19 cellular contexts compared by ENCODE assay signal in genomic region chr6:90044182-90044832, GRCh38.
A peak's percentile ranks its signal among the peaks of the same experiment; 100 is the strongest.
DNase-seq lines count a peak whose midpoint lies in the region; ATAC-seq, FAIRE-seq and TF ChIP-seq lines count a peak whose summit lies in the region.
"Had no signal": no experiment of that assay in that cellular context is flagged by ENCODE, and none has a peak within 500 bp of the region (broad histone marks: within the 10 kb centered on the region; RNA-seq: fewer than 3 reads in every experiment).

No MANE protein-coding gene starts in this region.

- TF ChIP-seq CTCF in AG04450 (IDR thresholded peaks at IDR 0.05; ENCODE audit: low read depth, low read length) (no peak), K562 (IDR thresholded peaks at IDR 0.05 in 2 of 3, conservative IDR thresholded peaks at IDR 0.05 in 1 of 3; ENCODE audit: insufficient read depth in 2 of 3, low read depth in 1 of 3, low read length in 3 of 3) (no peak), osteoblast (IDR thresholded peaks at IDR 0.05; ENCODE audit: extremely low read depth, low read depth, low read length) (no peak), heart right ventricle (IDR thresholded peaks at IDR 0.05) (no peak)

- no peaks in the 10 kb centered on the region for H4K20me1 ChIP-seq in K562 (replicated peaks; ENCODE audit: control insufficient read depth, insufficient read depth, low read length)
- H4K20me1 ChIP-seq in osteoblast (ENCODE audit: insufficient read depth, low read length), result no peaks in the 10 kb centered on the region

- H3K27ac ChIP-seq in AG04450 (ENCODE audit: low read depth, low read length) (peak overlapping the region; percentile 21), K562 (ENCODE audit: extremely low read depth, low read depth, low read length) (peak overlapping the region; percentile 46; the same call in 2 of the 3 replicates), osteoblast (ENCODE audit: low read depth, low read length) (peak overlapping the region; percentile 85), heart right ventricle (no peak overlapping the region)
- H3K27ac ChIP-seq: A549, Peyer's patch had no signal

- no peak for TF ChIP-seq RAD21 in K562 (CRISPR knock-in tag; conservative IDR thresholded peaks at IDR 0.05 in 1 of 2, IDR thresholded peaks at IDR 0.05 in 1 of 2)

- no peaks in the 10 kb centered on the region for H3K79me2 ChIP-seq in K562 (ENCODE audit: control insufficient read depth, insufficient read depth, low read length)
- no peaks in the 10 kb centered on the region for H3K79me2 ChIP-seq in osteoblast (ENCODE audit: insufficient read depth, low read length)

- no peaks in the 10 kb centered on the region for H3K9me1 ChIP-seq in K562 (ENCODE audit: control insufficient read depth, insufficient read depth, low read length)

- no peaks in the 10 kb centered on the region for H3K9me3 ChIP-seq in AG04450 (ENCODE audit: control insufficient read depth, insufficient read depth, low read length)
- no peaks in the 10 kb centered on the region for H3K9me3 ChIP-seq in K562 (replicated peaks; ENCODE audit: control insufficient read depth, insufficient read depth, low read depth, low read length)
- H3K9me3 ChIP-seq in osteoblast (ENCODE audit: low read depth, low read length), result no peaks in the 10 kb centered on the region
- no peaks in the 10 kb centered on the region for H3K9me3 ChIP-seq in heart right ventricle
- H3K9me3 ChIP-seq: A549, Peyer's patch had no signal

- no peak for TF ChIP-seq EP300 in K562 (IDR thresholded peaks at IDR 0.05; ENCODE audit: low read length)

- no peak overlapping the region; a peak in 1 of 4 replicates for H3K9ac ChIP-seq in K562 (ENCODE audit: insufficient read depth in 1 of 2, low read depth in 2 of 2, low read length in 2 of 2)

- H3K4me3 ChIP-seq in AG04450 (ENCODE audit: low read depth, low read length) (no peak overlapping the region), K562 (no peak overlapping the region), osteoblast (ENCODE audit: insufficient read depth, low read length) (no peak overlapping the region), heart right ventricle (no peak overlapping the region)
- H3K4me3 ChIP-seq: A549, Peyer's patch had no signal

- no peak overlapping the region for H2AFZ ChIP-seq in K562 (ENCODE audit: low read depth, low read length)
- no peak overlapping the region for H2AFZ ChIP-seq in osteoblast (ENCODE audit: low read length)

- FAIRE-seq in K562 (lab: Jason Lieb, UNC), result peak; percentile 54
- FAIRE-seq: A549, HTR-8/SVneo had no signal

- CTCF ChIA-PET in AG04450 (lab: Charles Lee), result no interaction called here
- CTCF ChIA-PET in K562 (lab: Yijun Ruan, JAX; ENCODE audit: low intra/inter-chr PET ratio), result no interaction called here

- no peak for DNase-seq in AG04450 (ENCODE audit: low read depth, low spot score)
- peak; percentile 60 for DNase-seq in M059J (ENCODE audit: low read depth)
- DNase-seq in K562 (ENCODE audit: extremely low read depth in 1 of 4, low spot score in 3 of 4), result peak in 2 of 4 experiments; percentile 17 to 30
- no peak for DNase-seq in osteoblast (ENCODE audit: insufficient read length, low spot score, missing footprints)
- no peak for DNase-seq in heart right ventricle
- DNase-seq in T-helper 1 cell, result no peak
- no peak for DNase-seq in OCI-M2 (lab: John Stamatoyannopoulos, UW; ENCODE audit: unreplicated experiment)
- DNase-seq: COR-L47, DMS153, NCI-H1092, NCI-H2107, NCI-H345, NCI-H526 treated with DMSO at 0.1 percent for 48 hours, SHP77 had no signal

- BruUV-seq in K562 (replicated peaks; lab: Mats Ljungman, UMichigan), result no TSS peak

- POLR2A ChIA-PET in AG04450 (lab: Yijun Ruan, JAX), result no interaction called here
- POLR2A ChIA-PET in K562 (lab: Yijun Ruan, JAX), result interaction anchor here (0.6 to 1.2 kb wide), 2 partner anchors 93 to 1602 kb away, joined by 3 read pairs; no protein-coding TSS in a partner anchor

- H3K36me3 ChIP-seq in K562 (ENCODE audit: control insufficient read depth, insufficient read depth, low read length) (no peaks in the 10 kb centered on the region), osteoblast (ENCODE audit: insufficient read depth, low read length) (no peaks in the 10 kb centered on the region), heart right ventricle (no peaks in the 10 kb centered on the region)
- H3K36me3 ChIP-seq: Peyer's patch had no signal

- in situ Hi-C loops in K562 (cut with MboI), result no loop called here

- intact Hi-C loops in K562 (cut with micrococcal nuclease) (no loop called here), heart right ventricle (cut with DNase I) (no loop called here)

- no peaks in the 10 kb centered on the region for H3K27me3 ChIP-seq in AG04450 (ENCODE audit: control insufficient read depth, insufficient read depth, low read length)
- no peaks in the 10 kb centered on the region for H3K27me3 ChIP-seq in K562 (ENCODE audit: control insufficient read depth in 2 of 2, insufficient read depth in 2 of 2, low read length in 2 of 2)
- H3K27me3 ChIP-seq in osteoblast (ENCODE audit: insufficient read depth, low read length), result no peaks in the 10 kb centered on the region
- no peaks in the 10 kb centered on the region for H3K27me3 ChIP-seq in heart right ventricle
- H3K27me3 ChIP-seq: Peyer's patch had no signal

- peak; percentile 51; the same call in 1 of the 3 replicates for ATAC-seq in K562
- no peak for ATAC-seq in heart right ventricle
- ATAC-seq in HG02623 (IDR thresholded peaks at IDR 0.05; ENCODE audit: unreplicated experiment), result no peak
- ATAC-seq: A549, HCT116 had no signal

- WGBS in K562 (ENCODE audit: insufficient coverage, low coverage, missing lambda C conversion rate), result 6% methylated on average over 7 of the region's 7 CpGs
- whole genome bisulfite sequencing in heart right ventricle, 2 donors, result 88 to 89% methylated on average over 7 of the region's 7 CpGs

- H3K4me2 ChIP-seq in K562 (ENCODE audit: insufficient read depth, low read length), result peak overlapping the region; percentile 51
- H3K4me2 ChIP-seq in osteoblast (ENCODE audit: insufficient read depth, low read length), result peak overlapping the region; percentile 52
- H3K4me2 ChIP-seq: A549 had no signal

- H3K4me1 ChIP-seq in K562 (replicated peaks in 1 of 2; ENCODE audit: control insufficient read depth in 2 of 2, insufficient read depth in 2 of 2, low read length in 2 of 2) (peaks cover 0 to 25% of the 10 kb centered on the region in 2 experiments; a peak in 3 of 5 replicates), osteoblast (ENCODE audit: insufficient read depth, low read length) (peaks cover 36% of the 10 kb centered on the region), heart right ventricle (peaks cover 0 to 11% (median 0%) of the 10 kb centered on the region in 9 donors)
- H3K4me1 ChIP-seq: A549 had no signal

- TF ChIP-seq POLR2A in K562 (conservative IDR thresholded peaks at IDR 0.05), result no peak

TF ChIP-seq in K562, 482 proteins besides CTCF, POLR2A, EP300 and RAD21 (continues in another document):
- TF ChIP-seq PRDM10 (IDR thresholded peaks at IDR 0.05; ENCODE audit: partially characterized antibody) (peak; percentile 26), SPI1 (IDR thresholded peaks at IDR 0.05; ENCODE audit: borderline replicate concordance, low read depth, low read length) (0 out of 2 replicates have a peak, but pooled peaks have one; percentile 9), STAT6 (CRISPR knock-in tag; IDR thresholded peaks at IDR 0.05) (no peak), SMARCA5 (IDR thresholded peaks at IDR 0.05) (0 out of 2 replicates have a peak, but pooled peaks have one; percentile 24)

Comparison
In these comparisons a context has a peak if more than half of its experiments do, and no peak if none do; other contexts are left out.
1. H3K27ac ChIP-seq: peak in AG04450 (single experiment), K562 (single experiment) and osteoblast (single experiment); none in heart right ventricle (0 of 10).